ENCODE assay signal across 9 cellular contexts in genomic region chr5:7849531-7850240, GRCh38. TPM values are rescaled to one million over a fixed set of nuclear protein-coding genes. Genes with fewer than 3 reads are reported as not detected.
DNase-seq lines count a peak whose midpoint lies in the region; ATAC-seq and TF ChIP-seq lines count a peak whose summit lies in the region.
"Had no signal": no experiment of that assay in that cellular context is flagged by ENCODE, and none has a peak within 500 bp of the region (broad histone marks: within the 10 kb centered on the region; RNA-seq: fewer than 3 reads in every experiment).

No MANE protein-coding gene starts in this region.

- intact Hi-C loops in esophagus muscularis mucosa (cut with DNase I): no loop called here

- peak; percentile 14 for DNase-seq in EH (ENCODE audit: low read depth)
- DNase-seq in NCI-H524 (lab: John Stamatoyannopoulos, UW): peak; percentile 49 to 79
- DNase-seq in esophagus muscularis mucosa (ENCODE audit: extremely low spot score): peak; percentile 90
- DNase-seq in neural crest cell (ENCODE audit: low read depth, low spot score): peak; percentile 34
- no peak for DNase-seq in GM13977 (ENCODE audit: low spot score)
- no peak for DNase-seq in NCI-H2196 (lab: John Stamatoyannopoulos, UW; ENCODE audit: unreplicated experiment)
- DNase-seq in NCI-H446 treated with DMSO at 0.1 percent for 48 hours (lab: John Stamatoyannopoulos, UW): no peak

- 7% methylated on average over 20 of the region's 37 CpGs for WGBS in esophagus muscularis mucosa

- H3K9me3 ChIP-seq in esophagus muscularis mucosa: no peaks in the 10 kb centered on the region

- peaks cover 11 to 29% (median 21%) of the 10 kb centered on the region in 4 donors for H3K4me1 ChIP-seq in esophagus muscularis mucosa

- peak overlapping the region; percentile 59 to 62 (median 60) for H3K4me3 ChIP-seq in esophagus muscularis mucosa

- peaks cover 22% of the 10 kb centered on the region for H3K27me3 Mint-ChIP-seq in neural crest cell (ENCODE audit: low read depth)

- H3K27ac ChIP-seq in esophagus muscularis mucosa (replicated peaks in 1 of 4): no peak overlapping the region

- H3K4me3 Mint-ChIP-seq in neural crest cell: peak overlapping the region; percentile 94

- H3K4me1 Mint-ChIP-seq in neural crest cell: peaks cover 8% of the 10 kb centered on the region

- TF ChIP-seq EP300 in esophagus muscularis mucosa (IDR thresholded peaks at IDR 0.05): no peak

- TF ChIP-seq CTCF in esophagus muscularis mucosa (IDR thresholded peaks at IDR 0.05) (peak in 1 of 3 experiments; percentile 6), neural crest cell (conservative IDR thresholded peaks at IDR 0.05) (peak; percentile 29), GM13977 (IDR thresholded peaks at IDR 0.05; ENCODE audit: extremely low read depth, insufficient read depth, missing control alignments) (no peak)

- H3K9me3 Mint-ChIP-seq in neural crest cell: no peaks in the 10 kb centered on the region

- ATAC-seq in HG03342 (IDR thresholded peaks at IDR 0.05; ENCODE audit: unreplicated experiment): no peak

- TF ChIP-seq POLR2A in esophagus muscularis mucosa (IDR thresholded peaks at IDR 0.05; ENCODE audit: low read depth): no peak

- H3K27ac Mint-ChIP-seq in neural crest cell (ENCODE audit: unreplicated experiment): peak overlapping the region; percentile 27

- peaks cover 2% of the 10 kb centered on the region for H3K36me3 Mint-ChIP-seq in neural crest cell (ENCODE audit: low read depth)

- H3K27me3 ChIP-seq in esophagus muscularis mucosa: peaks cover 0 to 63% (median 16%) of the 10 kb centered on the region in 4 donors

- in situ Hi-C loops in GM13977 (cut with MboI; ENCODE audit: low pct_unique_long_range_greater_than_20kb, low sequenced_read_pairs, unreplicated experiment): no loop called here

- H3K36me3 ChIP-seq in esophagus muscularis mucosa: no peaks in the 10 kb centered on the region

RNA-seq across cellular contexts. Expression of gene CFAP90, which starts 1.2 kb away (rescaled TPM):
- total RNA-seq in esophagus muscularis mucosa: under 1 TPM in 1 of 4 donors, not detected in 3; 0.17 TPM
- total RNA-seq in neural crest cell: 0.68 and 0.84 TPM in 2 replicates
- total RNA-seq: dermis microvascular lymphatic vessel endothelial cell had no signal

RNA-seq across cellular contexts. Expression of gene FASTKD3, which starts 19.1 kb away (rescaled TPM):
- 10 to 100 TPM in 1 of 4 donors, 1 to 10 TPM in 3; 7.4 to 13.3 (median 8.2) TPM for total RNA-seq in esophagus muscularis mucosa
- total RNA-seq in neural crest cell: 12.2 and 12.9 TPM in 2 replicates

RNA-seq across cellular contexts. Expression of gene MTRR, which starts 19.3 kb away (rescaled TPM):
- total RNA-seq in esophagus muscularis mucosa: 10 to 100 TPM; 22.0 to 34.5 (median 33.8) TPM
- total RNA-seq in neural crest cell: 43.3 and 50.8 TPM in 2 replicates

Comparison
In these comparisons a context has a peak if more than half of its experiments do, and no peak if none do; other contexts are left out.
1. DNase-seq: peak in EH (single experiment), NCI-H524 (2 of 2), esophagus muscularis mucosa (single experiment) and neural crest cell (single experiment); none in GM13977 (single experiment), NCI-H2196 (single experiment) and NCI-H446 treated with DMSO at 0.1 percent for 48 hours (single experiment).